Comparison of ENCODE assay signal across 8 cellular contexts in genomic region chr1:148522072-148522471, GRCh38.
DNase-seq lines count a peak whose midpoint lies in the region; ATAC-seq and TF ChIP-seq lines count a peak whose summit lies in the region.
"Not testable (repeated sequence)": the region's sequence is repeated elsewhere in the genome, so short reads cannot be mapped to it uniquely, and the experiment has no call there.

No MANE protein-coding gene starts in this region.

- H3K27ac ChIP-seq in brain microvascular endothelial cell (peak overlapping the region; percentile 69), tibial artery (peak overlapping the region; percentile 74 to 76)

- in situ Hi-C loops in brain microvascular endothelial cell (cut with HindIII; ENCODE audit: low pct_ligation_motif_present, low sequenced_read_pairs) = not testable (repeated sequence)

- H3K4me1 ChIP-seq in tibial artery = not testable (repeated sequence)

- not testable (repeated sequence) for TF ChIP-seq CTCF in brain microvascular endothelial cell (IDR thresholded peaks at IDR 0.05; ENCODE audit: low read depth, low read length, missing control alignments); tibial artery (IDR thresholded peaks at IDR 0.05)

- intact Hi-C loops in tibial artery (cut with DNase I; ENCODE audit: low total_unique reads) = not testable (repeated sequence)

- H3K36me3 ChIP-seq in brain microvascular endothelial cell (replicated peaks); tibial artery: not testable (repeated sequence)

- DNase-seq in NCI-H69 (lab: John Stamatoyannopoulos, UW) (peak; percentile 90), brain microvascular endothelial cell (peak; percentile 82), hippocampal formation (lab: John Stamatoyannopoulos, UW) (peak; percentile 42 to 50), retina (peak; percentile 89), tibial artery (peak; percentile 75 to 90)
- DNase-seq in activated CD4-positive, alpha-beta T cell treated with anti-CD3 and anti-CD28 coated beads for 1 hour = peak; percentile 77

- not testable (repeated sequence) for H3K9me3 ChIP-seq in tibial artery

- ATAC-seq in GM18508 (IDR thresholded peaks at IDR 0.05; ENCODE audit: insufficient read depth, unreplicated experiment) = peak; percentile 32
- peak; percentile 49 for ATAC-seq in HG03442 (IDR thresholded peaks at IDR 0.05; ENCODE audit: unreplicated experiment)

- H3K4me3 ChIP-seq in brain microvascular endothelial cell (ENCODE audit: low read depth, low read length) = not testable (repeated sequence)
- H3K4me3 ChIP-seq in tibial artery = peak overlapping the region; percentile 51 to 57

- H3K27me3 ChIP-seq in brain microvascular endothelial cell (replicated peaks); tibial artery: not testable (repeated sequence)
